ENCODE assay signal across 22 cellular contexts in the genomic region with DNA sequence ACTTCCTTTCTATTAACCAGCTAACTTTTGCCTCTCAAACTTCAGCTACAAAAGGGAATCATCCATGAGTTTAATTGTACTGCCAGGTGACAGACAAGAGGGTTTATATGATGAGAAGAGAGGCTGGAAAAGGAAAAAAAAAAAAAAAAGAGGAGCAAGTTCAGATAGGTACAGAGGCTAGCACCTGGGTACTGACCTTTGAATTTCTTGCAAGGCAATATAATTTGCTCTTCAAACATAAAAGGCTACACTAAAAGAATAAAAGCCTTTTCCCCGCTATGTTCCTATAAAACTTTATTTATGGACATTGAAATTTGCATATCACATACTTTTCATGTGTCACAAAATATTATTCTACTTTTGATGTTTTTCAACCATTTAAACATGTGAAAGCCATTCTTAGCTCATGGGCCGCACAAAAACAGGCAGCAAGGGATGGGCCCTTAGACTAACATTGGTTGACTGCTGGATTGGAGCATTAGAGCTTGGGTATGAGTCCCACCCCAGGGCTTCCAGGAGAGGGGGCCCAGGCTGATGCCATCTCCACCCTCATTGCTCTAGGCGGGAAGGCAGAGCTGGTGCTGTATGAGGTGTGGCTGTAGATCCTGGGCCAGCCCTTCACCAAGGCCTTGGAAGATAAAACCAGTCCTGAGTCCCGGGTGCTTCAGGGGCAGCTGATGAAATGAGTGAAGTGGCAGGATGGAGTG.
"Had no signal": no experiment of that assay in that cellular context is flagged by ENCODE, and none has a peak within 500 bp of the region (broad histone marks: within the 10 kb centered on the region; RNA-seq: fewer than 3 reads in every experiment).

No MANE protein-coding gene starts in this region.

- H3K4me3 ChIP-seq: dorsolateral prefrontal cortex, gastrocnemius medialis, left lung, pancreas, skin epidermis, thoracic aorta, tibial nerve, upper lobe of left lung, uterus had no signal

- H3K9me3 ChIP-seq: gastrocnemius medialis, left lung, neutrophil, pancreas, thoracic aorta, tibial nerve, upper lobe of left lung, uterus had no signal

- H3K4me1 ChIP-seq: left lung, tibial nerve, upper lobe of left lung, uterus had no signal

- ATAC-seq: gastrocnemius medialis; left lung; naive thymus-derived CD8-positive, alpha-beta T cell; pancreas; stimulated activated naive B cell treated with anti-CD40 and anti-IgM and Interleukin-4, amounts not matched to agents 10 μg/mL and 1 μg/mL and 100 μg/mL, for 72 hours had no signal

- H3K27me3 ChIP-seq: dorsolateral prefrontal cortex, gastrocnemius medialis, left lung, neutrophil, pancreas, tibial nerve, upper lobe of left lung, uterus had no signal

- H3K36me3 ChIP-seq: gastrocnemius medialis, left lung, neutrophil, pancreas, thoracic aorta, tibial nerve, upper lobe of left lung, uterus had no signal

- H3K27ac ChIP-seq: dorsolateral prefrontal cortex, epithelial cell of prostate, gastrocnemius medialis, left lung, neutrophil, pancreas, skin epidermis, thoracic aorta, tibial nerve, upper lobe of left lung had no signal

- DNase-seq: dorsolateral prefrontal cortex; effector CD4-positive, alpha-beta T cell; foreskin fibroblast; gastrocnemius medialis; head of caudate nucleus; kidney; mesendoderm; midbrain; naive thymus-derived CD8-positive, alpha-beta T cell; nephron progenitor cell; stimulated activated CD4-positive, alpha-beta T cell treated with anti-CD3 and anti-CD28 coated beads, Interleukin-15, amount 100 ng/mL, for 24 hours; stimulated activated CD4-positive, alpha-beta T cell treated with anti-CD3 and anti-CD28 coated beads, Interleukin-2, amount 100 ng/mL, for 48 hours; stimulated activated naive B cell treated with anti-CD40 and anti-IgM and Interleukin-4, amounts not matched to agents 10 μg/mL and 1 μg/mL and 100 μg/mL, for 72 hours; uterus had no signal
